29 cellular contexts compared by ENCODE assay signal in the genomic region with DNA sequence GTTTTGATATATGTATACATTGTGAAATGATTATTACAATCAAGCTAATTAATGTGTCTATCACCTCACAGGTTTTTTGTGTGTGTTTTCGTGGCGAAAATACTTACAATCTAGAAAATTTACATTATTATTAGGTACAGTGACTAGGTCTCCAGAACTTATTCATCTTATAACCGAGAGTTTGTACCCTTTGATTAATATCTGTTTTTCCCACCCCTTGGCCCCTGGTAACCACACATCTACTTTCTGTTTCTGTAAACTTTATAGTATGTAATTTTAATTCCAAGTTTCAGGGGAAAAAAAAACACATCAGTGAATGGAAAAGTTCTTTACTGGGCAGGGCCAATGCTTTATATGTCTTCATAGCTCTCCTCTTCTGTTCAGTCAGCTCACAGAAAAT.
"Had no signal": no experiment of that assay in that cellular context is flagged by ENCODE, and none has a peak within 500 bp of the region (broad histone marks: within the 10 kb centered on the region; RNA-seq: fewer than 3 reads in every experiment).

No MANE protein-coding gene starts in this region.

- ATAC-seq: naive thymus-derived CD8-positive, alpha-beta T cell; natural killer cell treated with Interleukin-12 subunit alpha and Interleukin-12 subunit beta and Interleukin-15 and Interleukin-18, amount 100 ng/mL, for 72 hours; psoas muscle; right cardiac atrium; right lobe of liver; stimulated activated effector memory CD8-positive, alpha-beta T cell treated with anti-CD3 and anti-CD28 coated beads, Interleukin-12 subunit alpha, Interleukin-12 subunit beta, amount 100 ng/mL, for 72 hours had no signal

- H3K36me3 Mint-ChIP-seq: naive B cell; stimulated activated effector memory CD8-positive, alpha-beta T cell treated with anti-CD3 and anti-CD28 coated beads, Interleukin-12 subunit alpha, Interleukin-12 subunit beta, amount 100 ng/mL, for 72 hours had no signal

- H3K4me3 ChIP-seq: psoas muscle, right lobe of liver, sigmoid colon, stomach, thoracic aorta, thyroid gland, tibial nerve, upper lobe of left lung, vagina had no signal

- H3K4me1 Mint-ChIP-seq: naive thymus-derived CD8-positive, alpha-beta T cell; neural crest cell; stimulated activated effector memory CD8-positive, alpha-beta T cell treated with anti-CD3 and anti-CD28 coated beads, Interleukin-12 subunit alpha, Interleukin-12 subunit beta, amount 100 ng/mL, for 72 hours had no signal

- H3K27ac Mint-ChIP-seq: natural killer cell treated with Interleukin-12 subunit alpha and Interleukin-12 subunit beta and Interleukin-15 and Interleukin-18, amount 100 ng/mL, for 72 hours; nephron progenitor cell; progenitor cell of endocrine pancreas; stimulated activated effector memory CD8-positive, alpha-beta T cell treated with anti-CD3 and anti-CD28 coated beads, Interleukin-12 subunit alpha, Interleukin-12 subunit beta, amount 100 ng/mL, for 72 hours had no signal

- H3K4me1 ChIP-seq: parathyroid adenoma, psoas muscle, right lobe of liver, sigmoid colon, stomach, thyroid gland, tibial nerve, upper lobe of left lung, vagina had no signal

- FAIRE-seq: small intestine, urothelium cell line had no signal

- H3K36me3 ChIP-seq: neutrophil, sigmoid colon, thoracic aorta, thyroid gland, upper lobe of left lung, vagina had no signal

- DNase-seq: naive B cell; naive thymus-derived CD8-positive, alpha-beta T cell; nephron progenitor cell; nucleus accumbens; posterior cingulate gyrus; psoas muscle; right cardiac atrium; right lobe of liver; sigmoid colon; small intestine; stimulated activated CD4-positive, alpha-beta T cell treated with anti-CD3 and anti-CD28 coated beads, Interleukin-15, amount 100 ng/mL, for 24 hours; stimulated activated CD4-positive, alpha-beta T cell treated with anti-CD3 and anti-CD28 coated beads, Interleukin-2, amount 100 ng/mL, for 24 hours; stimulated activated CD4-positive, alpha-beta T cell treated with anti-CD3 and anti-CD28 coated beads, Interleukin-2, amount 100 ng/mL, for 48 hours; stimulated activated CD4-positive, alpha-beta T cell treated with anti-CD3 and anti-CD28 coated beads, Interleukin-4, amount 100 ng/mL, for 24 hours; stimulated activated naive CD4-positive, alpha-beta T cell treated with Interleukin-2 at 50 U/mL for 16 hours; stomach; thyroid gland; trophoblast cell; upper lobe of left lung had no signal

- H3K27me3 Mint-ChIP-seq: progenitor cell of endocrine pancreas had no signal

- H3K9me3 Mint-ChIP-seq: naive thymus-derived CD8-positive, alpha-beta T cell; nephron progenitor cell; neural crest cell; stimulated activated effector memory CD8-positive, alpha-beta T cell treated with anti-CD3 and anti-CD28 coated beads, Interleukin-12 subunit alpha, Interleukin-12 subunit beta, amount 100 ng/mL, for 72 hours had no signal

- H3K27ac ChIP-seq: neutrophil, parathyroid adenoma, psoas muscle, right lobe of liver, sigmoid colon, stomach, thoracic aorta, thyroid gland, tibial nerve, upper lobe of left lung, vagina had no signal

- H3K27me3 ChIP-seq: neutrophil, right lobe of liver, sigmoid colon, stomach, thyroid gland, tibial nerve, upper lobe of left lung, vagina had no signal

- H3K4me3 Mint-ChIP-seq: naive B cell; naive thymus-derived CD8-positive, alpha-beta T cell; natural killer cell treated with Interleukin-12 subunit alpha and Interleukin-12 subunit beta and Interleukin-15 and Interleukin-18, amount 100 ng/mL, for 72 hours; nephron progenitor cell; neural crest cell; stimulated activated effector memory CD8-positive, alpha-beta T cell treated with anti-CD3 and anti-CD28 coated beads, Interleukin-12 subunit alpha, Interleukin-12 subunit beta, amount 100 ng/mL, for 72 hours had no signal

- H3K9me3 ChIP-seq: neutrophil, psoas muscle, right lobe of liver, sigmoid colon, stomach, thoracic aorta, thyroid gland, tibial nerve, upper lobe of left lung, vagina had no signal
